Comparison of ENCODE assay signal across 8 cellular contexts in the genomic region with DNA sequence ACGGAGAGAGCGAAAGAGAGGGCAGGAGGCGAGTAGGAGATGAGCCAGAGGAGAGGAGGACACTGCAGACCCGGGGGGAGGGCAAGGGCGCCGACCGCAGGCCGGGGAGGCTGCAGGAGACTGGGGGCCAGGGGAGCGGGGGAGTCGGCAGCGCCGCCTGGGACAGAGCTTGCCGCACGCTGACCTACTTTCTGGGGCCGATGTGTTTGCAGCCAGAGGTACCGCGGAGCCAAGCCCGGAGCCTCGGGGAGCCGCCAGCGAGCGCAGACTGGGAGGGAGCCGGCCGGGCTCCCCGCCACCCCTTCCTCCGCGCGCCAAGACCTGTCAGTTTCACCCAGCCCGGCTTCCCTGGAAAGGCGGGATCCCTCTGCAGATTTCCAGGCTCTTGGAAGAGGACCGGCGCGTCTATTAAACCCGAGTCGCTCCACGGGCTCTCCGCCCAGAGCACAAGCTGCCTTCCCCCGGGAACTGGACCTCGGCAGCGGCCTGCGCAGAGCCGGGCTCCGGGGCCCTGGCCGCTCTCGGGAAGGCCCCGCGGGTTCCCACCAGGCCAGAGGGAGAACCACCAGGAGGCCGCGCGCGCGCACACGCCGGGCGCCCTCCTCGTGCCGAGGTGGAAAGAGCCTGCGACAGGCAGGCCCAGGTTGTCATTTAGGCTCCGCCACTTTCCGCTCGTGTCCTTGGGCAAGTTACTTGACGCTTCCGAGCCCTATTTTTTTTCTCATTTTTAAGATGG.
DNase-seq lines count a peak whose midpoint lies in the region; ATAC-seq and TF ChIP-seq lines count a peak whose summit lies in the region.

No MANE protein-coding gene starts in this region.

- H3K4me3 ChIP-seq in HUES6 (ENCODE audit: low read depth, low read length) (peak overlapping the region; percentile 62), neuronal stem cell (ENCODE audit: low read length in 2 of 2) (peak overlapping the region; percentile 25 to 46)

- peak overlapping the region; percentile 76 for H3K4me3 Mint-ChIP-seq in Calu3 (ENCODE audit: low read depth, unreplicated experiment)
- H3K4me3 Mint-ChIP-seq in activated naive CD8-positive, alpha-beta T cell treated with anti-CD3 and anti-CD28 coated beads, Interleukin-2, amount 10 ng/mL, durations not matched to agents 7 days and 5 days: peak overlapping the region; percentile 65

- peak; percentile 62 for DNase-seq in Calu3
- DNase-seq in activated naive CD8-positive, alpha-beta T cell treated with anti-CD3 and anti-CD28 coated beads, Interleukin-2, amount 10 ng/mL, durations not matched to agents 7 days and 5 days: peak; percentile 41
- peak; percentile 91 for DNase-seq in Right ventricle myocardium superior
- peak; percentile 35 for DNase-seq in neuronal stem cell (ENCODE audit: low spot score)
- no peak for DNase-seq in GM19238 (ENCODE audit: insufficient read length, low spot score)
- no peak for DNase-seq in OCI-M2 (lab: John Stamatoyannopoulos, UW; ENCODE audit: unreplicated experiment)
- DNase-seq in KBM-7: no peak

- H3K9ac ChIP-seq in HUES6 (ENCODE audit: low read length) (peak overlapping the region; percentile 13), neuronal stem cell (ENCODE audit: low read depth, low read length, poor library complexity) (peak overlapping the region; percentile 50)

- no peak overlapping the region for H2AK5ac ChIP-seq in neuronal stem cell (ENCODE audit: low read depth, low read length)

- H3K9me3 ChIP-seq in HUES6 (ENCODE audit: control insufficient read depth, insufficient read depth, low read depth, low read length) (no peaks in the 10 kb centered on the region), neuronal stem cell (replicated peaks in 1 of 2; ENCODE audit: control insufficient read depth in 2 of 2, insufficient read depth in 1 of 2, low read depth in 1 of 2, low read length in 2 of 2) (peaks cover 0 to under 1% of the 10 kb centered on the region in 2 donors)

- no peak for TF ChIP-seq CTCF in Calu3 (IDR thresholded peaks at IDR 0.05; ENCODE audit: unreplicated experiment)

- peak; percentile 61 for ATAC-seq in activated naive CD8-positive, alpha-beta T cell treated with anti-CD3 and anti-CD28 coated beads, Interleukin-2, amount 10 ng/mL, durations not matched to agents 7 days and 5 days (ENCODE audit: low read depth)
- ATAC-seq in Right ventricle myocardium superior (ENCODE audit: poor library complexity): peak; percentile 97

- H3K23ac ChIP-seq in neuronal stem cell (ENCODE audit: low read depth, low read length, poor library complexity): peak overlapping the region; percentile 74

- H3K36me3 ChIP-seq in HUES6 (ENCODE audit: control insufficient read depth, insufficient read depth, low read length): no peaks in the 10 kb centered on the region
- H3K36me3 ChIP-seq in neuronal stem cell (replicated peaks in 1 of 2; ENCODE audit: control insufficient read depth in 2 of 2, insufficient read depth in 2 of 2, low read length in 2 of 2): no peaks in the 10 kb centered on the region

- CTCF ChIA-PET in Calu3 (lab: Charles Lee): interaction anchor here (0.7 kb wide), 1 partner anchor 353 kb away, joined by 4 read pairs; no protein-coding TSS in a partner anchor

- H3K18ac ChIP-seq in neuronal stem cell (ENCODE audit: low read length): peak overlapping the region; percentile 86

- peaks cover 16% of the 10 kb centered on the region for H3K36me3 Mint-ChIP-seq in Calu3 (ENCODE audit: insufficient read depth, unreplicated experiment)
- H3K36me3 Mint-ChIP-seq in activated naive CD8-positive, alpha-beta T cell treated with anti-CD3 and anti-CD28 coated beads, Interleukin-2, amount 10 ng/mL, durations not matched to agents 7 days and 5 days: peaks cover 2% of the 10 kb centered on the region

- no peak overlapping the region for H2BK12ac ChIP-seq in neuronal stem cell (ENCODE audit: low read length)

- H3K27me3 ChIP-seq in HUES6 (ENCODE audit: control insufficient read depth, insufficient read depth, low read length) (peaks cover 43% of the 10 kb centered on the region), neuronal stem cell (ENCODE audit: control insufficient read depth in 3 of 3, insufficient read depth in 3 of 3, low read depth in 1 of 3, low read length in 3 of 3) (peaks cover 0 to 28% (median 7%) of the 10 kb centered on the region in 3 experiments)

- peaks cover 7% of the 10 kb centered on the region for H3K4me1 Mint-ChIP-seq in Calu3 (ENCODE audit: low read depth, unreplicated experiment)
- peaks cover 5% of the 10 kb centered on the region for H3K4me1 Mint-ChIP-seq in activated naive CD8-positive, alpha-beta T cell treated with anti-CD3 and anti-CD28 coated beads, Interleukin-2, amount 10 ng/mL, durations not matched to agents 7 days and 5 days

- peak overlapping the region; percentile 80 for H3K4me2 ChIP-seq in neuronal stem cell (ENCODE audit: insufficient read depth, low read length, poor library complexity, severe bottlenecking)

- H3K27ac Mint-ChIP-seq in Calu3 (ENCODE audit: unreplicated experiment): peak overlapping the region; percentile 41
- no peak overlapping the region for H3K27ac Mint-ChIP-seq in activated naive CD8-positive, alpha-beta T cell treated with anti-CD3 and anti-CD28 coated beads, Interleukin-2, amount 10 ng/mL, durations not matched to agents 7 days and 5 days

- H3K4ac ChIP-seq in neuronal stem cell (ENCODE audit: low read length): no peak overlapping the region

- no peaks in the 10 kb centered on the region for H3K79me1 ChIP-seq in neuronal stem cell (ENCODE audit: low read depth, low read length)

- no peak overlapping the region for H3K14ac ChIP-seq in neuronal stem cell (ENCODE audit: low read length)

- peak overlapping the region; percentile 90 for H2AFZ ChIP-seq in neuronal stem cell (ENCODE audit: low read length)

- H2BK15ac ChIP-seq in neuronal stem cell (ENCODE audit: low read length): peak overlapping the region; percentile 87

- in situ Hi-C loops in KBM-7 (cut with MboI; ENCODE audit: low pct_unique_long_range_greater_than_20kb, low sequenced_read_pairs): no loop called here

- H3K27ac ChIP-seq in HUES6 (ENCODE audit: low read depth, low read length): no peak overlapping the region
- H3K27ac ChIP-seq in neuronal stem cell (replicated peaks; ENCODE audit: low read length): no peak overlapping the region

- H4K8ac ChIP-seq in neuronal stem cell (ENCODE audit: low read depth, low read length): no peak overlapping the region

- peaks cover 45% of the 10 kb centered on the region for H3K27me3 Mint-ChIP-seq in Calu3 (ENCODE audit: unreplicated experiment)
- peaks cover 45% of the 10 kb centered on the region for H3K27me3 Mint-ChIP-seq in activated naive CD8-positive, alpha-beta T cell treated with anti-CD3 and anti-CD28 coated beads, Interleukin-2, amount 10 ng/mL, durations not matched to agents 7 days and 5 days

- H2BK5ac ChIP-seq in neuronal stem cell (ENCODE audit: low read length): no peak overlapping the region

- POLR2A ChIA-PET in activated naive CD8-positive, alpha-beta T cell treated with anti-CD3 and anti-CD28 coated beads, Interleukin-2, amount 10 ng/mL, durations not matched to agents 7 days and 5 days (lab: Charles Lee): no interaction called here

- no peaks in the 10 kb centered on the region for H3K9me3 Mint-ChIP-seq in Calu3 (ENCODE audit: low read depth, unreplicated experiment)
- H3K9me3 Mint-ChIP-seq in activated naive CD8-positive, alpha-beta T cell treated with anti-CD3 and anti-CD28 coated beads, Interleukin-2, amount 10 ng/mL, durations not matched to agents 7 days and 5 days: no peaks in the 10 kb centered on the region

- intact Hi-C loops in Calu3 (cut with micrococcal nuclease; ENCODE audit: unreplicated experiment): loop anchor here (5.0 kb wide), 1 partner anchor 75 kb away; a partner anchor contains a TSS
- intact Hi-C loops in Right ventricle myocardium superior (cut with DNase I): no loop called here

- no peak overlapping the region for H4K91ac ChIP-seq in neuronal stem cell (ENCODE audit: low read depth, low read length, poor library complexity)

- H2BK120ac ChIP-seq in neuronal stem cell (ENCODE audit: low read depth, low read length): no peak overlapping the region

- WGBS in neuronal stem cell (ENCODE audit: extremely low coverage in 2 of 2, insufficient read length in 2 of 2, insufficient replicate concordance in 1 of 2), 2 donors: no CpG with 5 or more reads among the region's 63 CpGs

- peaks cover 7% of the 10 kb centered on the region for H3K4me1 ChIP-seq in HUES6 (ENCODE audit: control insufficient read depth, insufficient read depth, low read length)
- H3K4me1 ChIP-seq in neuronal stem cell (ENCODE audit: control insufficient read depth in 2 of 2, insufficient read depth in 1 of 2, low read depth in 1 of 2, low read length in 2 of 2): peaks cover 2 to 5% of the 10 kb centered on the region in 2 donors

- no TSS peak for BruUV-seq in Calu3 (replicated peaks; lab: Mats Ljungman, UMichigan)

Comparison
In these comparisons a context has a peak if more than half of its experiments do, and no peak if none do; other contexts are left out.
1. DNase-seq: peak in Calu3 (single experiment), activated naive CD8-positive, alpha-beta T cell treated with anti-CD3 and anti-CD28 coated beads, Interleukin-2, amount 10 ng/mL, durations not matched to agents 7 days and 5 days (single experiment), Right ventricle myocardium superior (single experiment) and neuronal stem cell (single experiment); none in GM19238 (single experiment), OCI-M2 (single experiment) and KBM-7 (single experiment).